ENCODE assay signal across 8 cellular contexts in genomic region chr1:243287652-243288051, GRCh38. TPM values are rescaled to one million over a fixed set of nuclear protein-coding genes. Genes with fewer than 3 reads are reported as not detected.
DNase-seq lines count a peak whose midpoint lies in the region; ATAC-seq and TF ChIP-seq lines count a peak whose summit lies in the region.

No MANE protein-coding gene starts in this region.

- POLR2A ChIA-PET in OCI-LY7 (lab: Charles Lee): interaction anchor here (1.5 kb wide), 1 partner anchor 9 kb away, joined by 4 read pairs; no protein-coding TSS in a partner anchor

- no peak overlapping the region for H3K27ac ChIP-seq in OCI-LY7 (ENCODE audit: low read depth, low read length, poor library complexity, severe bottlenecking)
- peak overlapping the region; percentile 77 for H3K27ac ChIP-seq in osteoblast (ENCODE audit: low read depth, low read length)

- CTCF ChIA-PET in activated naive CD4-positive, alpha-beta T cell treated with anti-CD3 and anti-CD28 coated beads for 36 hours (lab: Charles Lee): interaction anchor here (0.6 kb wide), 1 partner anchor 34 kb away, joined by 3 read pairs; no protein-coding TSS in a partner anchor
- CTCF ChIA-PET in OCI-LY7 (lab: Charles Lee; ENCODE audit: unreplicated experiment): no interaction called here

- H4K20me1 ChIP-seq in OCI-LY7 (ENCODE audit: insufficient read depth, low read length) (no peaks in the 10 kb centered on the region), osteoblast (ENCODE audit: insufficient read depth, low read length) (no peaks in the 10 kb centered on the region)

- no peak overlapping the region for H2AFZ ChIP-seq in OCI-LY7 (ENCODE audit: low read length)
- H2AFZ ChIP-seq in osteoblast (ENCODE audit: low read length): no peak overlapping the region

- H3K79me2 ChIP-seq in OCI-LY7 (ENCODE audit: insufficient read depth, low read depth, low read length): no peaks in the 10 kb centered on the region
- H3K79me2 ChIP-seq in osteoblast (ENCODE audit: insufficient read depth, low read length): peaks cover 34% of the 10 kb centered on the region

- TF ChIP-seq CTCF in OCI-LY7 (conservative IDR thresholded peaks at IDR 0.05; ENCODE audit: low read length) (no peak), osteoblast (IDR thresholded peaks at IDR 0.05; ENCODE audit: extremely low read depth, low read depth, low read length) (no peak)

- intact Hi-C loops in activated naive CD4-positive, alpha-beta T cell treated with anti-CD3 and anti-CD28 coated beads for 36 hours (cut with micrococcal nuclease): loop anchor here (1.0 to 2.0 kb wide), 4 partner anchors 8 to 765 kb away; partner anchors contain the start of gene CEP170
- intact Hi-C loops in OCI-LY7 (cut with micrococcal nuclease; ENCODE audit: unreplicated experiment): no loop called here

- H3K4me2 ChIP-seq in OCI-LY7 (ENCODE audit: low read length) (0 out of 2 replicates have a peak overlapping the region, but pooled peaks have one; percentile 0), osteoblast (ENCODE audit: insufficient read depth, low read length) (peak overlapping the region; percentile 39)

- peak; percentile 88 for ATAC-seq in HG02840 (IDR thresholded peaks at IDR 0.05; ENCODE audit: low FRiP score, unreplicated experiment)

- H3K4me3 ChIP-seq in OCI-LY7 (ENCODE audit: low read depth, low read length, poor library complexity, severe bottlenecking) (no peak overlapping the region), osteoblast (ENCODE audit: insufficient read depth, low read length) (no peak overlapping the region)

- no peak overlapping the region for H3K4me3 Mint-ChIP-seq in activated naive CD4-positive, alpha-beta T cell treated with anti-CD3 and anti-CD28 coated beads for 36 hours

- H3K9me3 Mint-ChIP-seq in activated naive CD4-positive, alpha-beta T cell treated with anti-CD3 and anti-CD28 coated beads for 36 hours: peaks cover 7% of the 10 kb centered on the region

- DNase-seq in activated naive CD4-positive, alpha-beta T cell treated with anti-CD3 and anti-CD28 coated beads for 36 hours: peak; percentile 23
- no peak for DNase-seq in activated naive CD4-positive, alpha-beta T cell treated with Interleukin-2 at 50 U/mL for 16 hours
- peak; percentile 29 for DNase-seq in OCI-LY7 (ENCODE audit: low spot score)
- DNase-seq in dermis microvascular lymphatic vessel endothelial cell (ENCODE audit: low read depth in 2 of 2): peak; percentile 90 to 96
- peak; percentile 69 for DNase-seq in osteoblast (ENCODE audit: insufficient read length, low spot score, missing footprints)
- no peak for DNase-seq in SHP77 (lab: John Stamatoyannopoulos, UW)
- DNase-seq in stimulated activated CD4-positive, alpha-beta T cell treated with anti-CD3 and anti-CD28 coated beads, Interleukin-4, amount 100 ng/mL, for 1 hour: no peak

- peaks cover 26% of the 10 kb centered on the region for H3K36me3 ChIP-seq in OCI-LY7 (ENCODE audit: insufficient read depth, low read length)
- H3K36me3 ChIP-seq in osteoblast (ENCODE audit: insufficient read depth, low read length): peaks cover 9% of the 10 kb centered on the region

- no TSS peak for BruUV-seq in OCI-LY7 (replicated peaks; lab: Mats Ljungman, UMichigan)

- peaks cover 48% of the 10 kb centered on the region for H3K36me3 Mint-ChIP-seq in activated naive CD4-positive, alpha-beta T cell treated with anti-CD3 and anti-CD28 coated beads for 36 hours (ENCODE audit: low read depth)

- H3K4me1 ChIP-seq in OCI-LY7 (ENCODE audit: insufficient read depth, low read length, poor library complexity, severe bottlenecking) (peaks cover 16% of the 10 kb centered on the region), osteoblast (ENCODE audit: insufficient read depth, low read length) (peaks cover 44% of the 10 kb centered on the region)

- no peaks in the 10 kb centered on the region for H3K27me3 ChIP-seq in osteoblast (ENCODE audit: insufficient read depth, low read length)

- peaks cover 40% of the 10 kb centered on the region for H3K4me1 Mint-ChIP-seq in activated naive CD4-positive, alpha-beta T cell treated with anti-CD3 and anti-CD28 coated beads for 36 hours (ENCODE audit: low read depth)

- H3K9me2 ChIP-seq in OCI-LY7 (ENCODE audit: insufficient read depth, low read length): no peaks in the 10 kb centered on the region

- peak overlapping the region; percentile 83 for H3K27ac Mint-ChIP-seq in activated naive CD4-positive, alpha-beta T cell treated with anti-CD3 and anti-CD28 coated beads for 36 hours

- H3K9me3 ChIP-seq in OCI-LY7 (ENCODE audit: low read length) (no peaks in the 10 kb centered on the region), osteoblast (ENCODE audit: low read depth, low read length) (no peaks in the 10 kb centered on the region)

- H3K27me3 Mint-ChIP-seq in activated naive CD4-positive, alpha-beta T cell treated with anti-CD3 and anti-CD28 coated beads for 36 hours (ENCODE audit: low read depth): no peaks in the 10 kb centered on the region

RNA-seq across cellular contexts. Expression of gene SDCCAG8, which starts 31.8 kb away (rescaled TPM):
- 10 to 100 TPM; 24.5 to 29.9 TPM for total RNA-seq in activated naive CD4-positive, alpha-beta T cell treated with anti-CD3 and anti-CD28 coated beads for 36 hours
- 13.4 and 18.1 TPM in 2 replicates for total RNA-seq in OCI-LY7 (2014; rRNA removed; shearing (Covaris generic))
- total RNA-seq in OCI-LY7 (2022) (26.2 and 28.7 TPM in 2 replicates), dermis microvascular lymphatic vessel endothelial cell (21.4 and 22.5 TPM in 2 replicates), osteoblast (42.7 and 63.9 TPM in 2 replicates)

RNA-seq across cellular contexts. Expression of gene CEP170, which starts 32.6 kb away (rescaled TPM):
- total RNA-seq in activated naive CD4-positive, alpha-beta T cell treated with anti-CD3 and anti-CD28 coated beads for 36 hours: 10 to 100 TPM; 52.9 to 53.0 TPM
- total RNA-seq in OCI-LY7 (2014; rRNA removed; shearing (Covaris generic)): 57.6 and 64.7 TPM in 2 replicates
- total RNA-seq in OCI-LY7 (2022) (69.7 and 85.4 TPM in 2 replicates), dermis microvascular lymphatic vessel endothelial cell (70.6 and 99.4 TPM in 2 replicates), osteoblast (90.5 and 102 TPM in 2 replicates)

Comparison
In these comparisons a context has a peak if more than half of its experiments do, and no peak if none do; other contexts are left out.
1. DNase-seq: peak in activated naive CD4-positive, alpha-beta T cell treated with anti-CD3 and anti-CD28 coated beads for 36 hours (single experiment), OCI-LY7 (single experiment), dermis microvascular lymphatic vessel endothelial cell (2 of 2) and osteoblast (single experiment); none in activated naive CD4-positive, alpha-beta T cell treated with Interleukin-2 at 50 U/mL for 16 hours (single experiment), SHP77 (0 of 2) and stimulated activated CD4-positive, alpha-beta T cell treated with anti-CD3 and anti-CD28 coated beads, Interleukin-4, amount 100 ng/mL, for 1 hour (single experiment).